Comparison of ENCODE assay signal across 32 cellular contexts in genomic region chr11:117466966-117467365, GRCh38.
"Had no signal": no experiment of that assay in that cellular context is flagged by ENCODE, and none has a peak within 500 bp of the region (broad histone marks: within the 10 kb centered on the region; RNA-seq: fewer than 3 reads in every experiment).

No MANE protein-coding gene starts in this region.

- H3K27ac Mint-ChIP-seq: immature natural killer cell; naive thymus-derived CD8-positive, alpha-beta T cell; nephron; stimulated activated memory B cell treated with anti-CD40 and anti-IgM and Interleukin-4, amounts not matched to agents 10 μg/mL and 1 μg/mL and 100 μg/mL, for 72 hours; stimulated activated naive CD8-positive, alpha-beta T cell treated with anti-CD3 and anti-CD28 coated beads, Interleukin-15, amount 100 ng/mL, for 72 hours had no signal

- H3K9me3 ChIP-seq: left lung, lower lobe of right lung, neutrophil, ovary, prostate gland, testis, thyroid gland, transverse colon, upper lobe of left lung, vagina had no signal

- H3K36me3 ChIP-seq: left lung, lower lobe of right lung, neutrophil, ovary, prostate gland, thyroid gland, transverse colon, upper lobe of left lung, vagina had no signal

- H3K4me1 Mint-ChIP-seq: immature natural killer cell; naive thymus-derived CD8-positive, alpha-beta T cell; nephron; neural crest cell; stimulated activated memory B cell treated with anti-CD40 and anti-IgM and Interleukin-4, amounts not matched to agents 10 μg/mL and 1 μg/mL and 100 μg/mL, for 72 hours; stimulated activated naive CD8-positive, alpha-beta T cell treated with anti-CD3 and anti-CD28 coated beads, Interleukin-15, amount 100 ng/mL, for 72 hours had no signal

- H3K27me3 ChIP-seq: left lung, neutrophil, ovary, testis, thyroid gland, transverse colon, upper lobe of left lung, vagina had no signal

- H3K4me3 Mint-ChIP-seq: immature natural killer cell; naive thymus-derived CD8-positive, alpha-beta T cell; nephron; neural crest cell; stimulated activated memory B cell treated with anti-CD40 and anti-IgM and Interleukin-4, amounts not matched to agents 10 μg/mL and 1 μg/mL and 100 μg/mL, for 72 hours; stimulated activated naive CD8-positive, alpha-beta T cell treated with anti-CD3 and anti-CD28 coated beads, Interleukin-15, amount 100 ng/mL, for 72 hours had no signal

- H3K36me3 Mint-ChIP-seq: immature natural killer cell; stimulated activated memory B cell treated with anti-CD40 and anti-IgM and Interleukin-4, amounts not matched to agents 10 μg/mL and 1 μg/mL and 100 μg/mL, for 72 hours had no signal

- H3K9me3 Mint-ChIP-seq: immature natural killer cell; nephron; neural crest cell; stimulated activated memory B cell treated with anti-CD40 and anti-IgM and Interleukin-4, amounts not matched to agents 10 μg/mL and 1 μg/mL and 100 μg/mL, for 72 hours; stimulated activated naive CD8-positive, alpha-beta T cell treated with anti-CD3 and anti-CD28 coated beads, Interleukin-15, amount 100 ng/mL, for 72 hours had no signal

- H3K4me3 ChIP-seq: left lung, lower lobe of right lung, ovary, prostate gland, skin epidermis, testis, thyroid gland, transverse colon, upper lobe of left lung, vagina had no signal

- DNase-seq: hypothalamus; immature natural killer cell; kidney; left colon; left lung; lower lobe of right lung; mammary epithelial cell; mesenchymal stem cell; naive thymus-derived CD8-positive, alpha-beta T cell; occipital lobe; ovary; retina; right cardiac atrium; stimulated activated CD4-positive, alpha-beta T cell treated with anti-CD3 and anti-CD28 coated beads, Interleukin-1b, Interleukin-23, amount 100 ng/mL, for 48 hours; stimulated activated CD4-positive, alpha-beta T cell treated with anti-CD3 and anti-CD28 coated beads, Interleukin-2, amount 100 ng/mL, for 48 hours; stimulated activated CD4-positive, alpha-beta T cell treated with anti-CD3 and anti-CD28 coated beads, Interleukin-4, amount 100 ng/mL, for 4 hours; stimulated activated CD8-positive, alpha-beta memory T cell treated with anti-CD3 and anti-CD28 coated beads, Interleukin-4, amount 100 ng/mL, for 48 hours; stimulated activated naive CD4-positive, alpha-beta T cell treated with Interleukin-2 at 50 U/mL for 16 hours; stimulated activated naive CD8-positive, alpha-beta T cell treated with anti-CD3 and anti-CD28 coated beads, Interleukin-15, amount 100 ng/mL, for 72 hours; testis; thyroid gland; transverse colon; upper lobe of left lung had no signal

- FAIRE-seq: islet of Langerhans, kidney had no signal

- H3K4me1 ChIP-seq: left lung, lower lobe of right lung, prostate gland, testis, thyroid gland, transverse colon, upper lobe of left lung, vagina had no signal

- H3K27me3 Mint-ChIP-seq: naive thymus-derived CD8-positive, alpha-beta T cell; stimulated activated memory B cell treated with anti-CD40 and anti-IgM and Interleukin-4, amounts not matched to agents 10 μg/mL and 1 μg/mL and 100 μg/mL, for 72 hours; stimulated activated naive CD8-positive, alpha-beta T cell treated with anti-CD3 and anti-CD28 coated beads, Interleukin-15, amount 100 ng/mL, for 72 hours had no signal

- ATAC-seq: left colon; left lung; lower lobe of right lung; naive thymus-derived CD8-positive, alpha-beta T cell; right cardiac atrium; sciatic nerve; stimulated activated memory B cell treated with anti-CD40 and anti-IgM and Interleukin-4, amounts not matched to agents 10 μg/mL and 1 μg/mL and 100 μg/mL, for 72 hours; stimulated activated naive CD8-positive, alpha-beta T cell treated with anti-CD3 and anti-CD28 coated beads, Interleukin-15, amount 100 ng/mL, for 72 hours had no signal

- H3K27ac ChIP-seq: left lung, lower lobe of right lung, neutrophil, ovary, prostate gland, skin epidermis, testis, thyroid gland, transverse colon, upper lobe of left lung, vagina had no signal
